8 cellular contexts compared by ENCODE assay signal in genomic region chr16:85390511-85391174, GRCh38.
DNase-seq lines count a peak whose midpoint lies in the region; ATAC-seq and TF ChIP-seq lines count a peak whose summit lies in the region.

No MANE protein-coding gene starts in this region.

- DNase-seq in NCI-H1417 (lab: John Stamatoyannopoulos, UW) (peak; percentile 29 to 63 (median 37)), NCI-H1417 treated with DMSO at 0.1 percent for 48 hours (lab: John Stamatoyannopoulos, UW) (no peak), SW480 (ENCODE audit: low spot score) (peak; percentile 86), left ventricle myocardium inferior (peak; percentile 68), thoracic aorta (ENCODE audit: low spot score) (peak; percentile 72), Ammon's horn (ENCODE audit: low spot score) (no peak)

- H3K4me3 ChIP-seq in left ventricle myocardium inferior, result no peak overlapping the region
- H3K4me3 ChIP-seq in thoracic aorta, result no peak overlapping the region

- no peaks in the 10 kb centered on the region for H3K36me3 ChIP-seq in left ventricle myocardium inferior
- no peaks in the 10 kb centered on the region for H3K36me3 ChIP-seq in thoracic aorta

- TF ChIP-seq CTCF in left ventricle myocardium inferior (IDR thresholded peaks at IDR 0.05; ENCODE audit: borderline replicate concordance) (no peak), thoracic aorta (IDR thresholded peaks at IDR 0.05) (no peak)

- H3K27me3 ChIP-seq in left ventricle myocardium inferior (ENCODE audit: low read depth) (no peaks in the 10 kb centered on the region), thoracic aorta (replicated peaks; ENCODE audit: insufficient read depth) (no peaks in the 10 kb centered on the region)

- H3K27ac ChIP-seq in left ventricle myocardium inferior (replicated peaks) (peak overlapping the region; percentile 44), thoracic aorta (peak overlapping the region in 1 of 2 donors; percentile 28)

- H3K4me1 ChIP-seq in left ventricle myocardium inferior (peaks cover 27% of the 10 kb centered on the region), thoracic aorta (ENCODE audit: control insufficient read depth in 1 of 2, low read depth in 2 of 2) (peaks cover 14 to 31% of the 10 kb centered on the region in 2 donors)

- H3K9me3 ChIP-seq in left ventricle myocardium inferior (replicated peaks) (no peaks in the 10 kb centered on the region), thoracic aorta (no peaks in the 10 kb centered on the region)

- ATAC-seq in thoracic aorta (ENCODE audit: insufficient number of reproducible peaks, low FRiP score, low read depth) (no peak), GM19463 (IDR thresholded peaks at IDR 0.05; ENCODE audit: unreplicated experiment) (no peak), HG02678 (IDR thresholded peaks at IDR 0.05; ENCODE audit: unreplicated experiment) (no peak)

- intact Hi-C loops in left ventricle myocardium inferior (cut with micrococcal nuclease), result no loop called here

Comparison
In these comparisons a context has a peak if more than half of its experiments do, and no peak if none do; other contexts are left out.
1. DNase-seq: peak in NCI-H1417 (3 of 3), SW480 (single experiment), left ventricle myocardium inferior (single experiment) and thoracic aorta (single experiment); none in NCI-H1417 treated with DMSO at 0.1 percent for 48 hours (single experiment) and Ammon's horn (single experiment).